ENCODE assay signal across 1 cellular context in the genomic region with DNA sequence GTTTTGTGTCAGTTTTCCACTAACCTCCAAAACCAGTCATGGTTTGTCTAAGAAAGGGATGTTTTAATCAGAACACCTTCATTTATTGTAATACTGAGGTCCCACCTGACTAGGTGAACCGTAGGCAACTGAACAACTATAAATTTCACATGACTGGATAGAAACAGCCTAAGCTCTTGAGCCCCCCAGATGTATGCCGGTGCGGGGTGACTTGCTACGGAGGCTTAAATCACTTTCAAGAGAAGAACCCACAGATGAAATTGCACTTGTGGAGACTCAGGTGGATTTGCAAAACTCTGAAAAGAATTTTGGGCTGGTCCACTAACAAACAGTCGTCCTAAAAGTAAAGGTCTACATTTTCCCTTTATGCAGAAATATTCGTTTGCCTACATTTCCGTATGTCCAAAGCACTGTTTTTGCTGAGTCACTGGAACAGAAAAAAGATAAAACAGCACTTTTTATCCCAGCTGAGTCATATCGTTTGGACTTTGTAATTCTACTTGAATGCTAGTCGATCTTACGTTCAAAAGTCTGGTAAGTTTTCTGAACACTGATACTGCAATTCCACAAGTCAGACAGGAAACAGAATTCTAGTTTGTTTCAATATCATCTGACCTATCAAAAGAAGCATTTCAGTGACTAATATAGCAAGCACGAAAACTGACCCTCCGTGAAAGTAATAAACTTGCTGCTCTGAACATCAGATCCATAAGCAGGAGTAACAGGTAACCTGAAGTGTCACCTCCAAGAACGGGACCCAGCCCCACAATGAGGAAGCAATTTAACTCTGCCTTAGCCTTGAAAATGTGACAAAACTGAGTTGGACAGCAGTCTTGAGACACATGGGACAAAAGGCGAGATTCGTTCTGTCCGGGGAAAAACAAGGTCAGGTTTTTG.
TF ChIP-seq lines count a peak whose summit lies in the region.

No MANE protein-coding gene starts in this region.

TF ChIP-seq in HCT116, 20 proteins besides CTCF, POLR2A, EP300 and RAD21 (continued from another document):
- peak; percentile 48; the same call in 1 of the 2 replicates for TF ChIP-seq CBX3 (IDR thresholded peaks at IDR 0.05; ENCODE audit: low read depth)
- TF ChIP-seq CEBPB (IDR thresholded peaks at IDR 0.05; ENCODE audit: low read depth), result peak; percentile 38; the same call in 1 of the 2 replicates
- TF ChIP-seq SIN3A (IDR thresholded peaks at IDR 0.05; ENCODE audit: low read depth), result peak; percentile 55
- no peak for TF ChIP-seq YY1 (IDR thresholded peaks at IDR 0.05; ENCODE audit: extremely low read depth, insufficient replicate concordance, low read depth, low read length)
- TF ChIP-seq, protein P1, sequence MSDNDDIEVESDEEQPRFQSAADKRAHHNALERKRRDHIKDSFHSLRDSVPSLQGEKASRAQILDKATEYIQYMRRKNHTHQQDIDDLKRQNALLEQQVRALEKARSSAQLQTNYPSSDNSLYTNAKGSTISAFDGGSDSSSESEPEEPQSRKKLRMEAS (IDR thresholded peaks at IDR 0.05), result no peak
- TF ChIP-seq, protein P2, sequence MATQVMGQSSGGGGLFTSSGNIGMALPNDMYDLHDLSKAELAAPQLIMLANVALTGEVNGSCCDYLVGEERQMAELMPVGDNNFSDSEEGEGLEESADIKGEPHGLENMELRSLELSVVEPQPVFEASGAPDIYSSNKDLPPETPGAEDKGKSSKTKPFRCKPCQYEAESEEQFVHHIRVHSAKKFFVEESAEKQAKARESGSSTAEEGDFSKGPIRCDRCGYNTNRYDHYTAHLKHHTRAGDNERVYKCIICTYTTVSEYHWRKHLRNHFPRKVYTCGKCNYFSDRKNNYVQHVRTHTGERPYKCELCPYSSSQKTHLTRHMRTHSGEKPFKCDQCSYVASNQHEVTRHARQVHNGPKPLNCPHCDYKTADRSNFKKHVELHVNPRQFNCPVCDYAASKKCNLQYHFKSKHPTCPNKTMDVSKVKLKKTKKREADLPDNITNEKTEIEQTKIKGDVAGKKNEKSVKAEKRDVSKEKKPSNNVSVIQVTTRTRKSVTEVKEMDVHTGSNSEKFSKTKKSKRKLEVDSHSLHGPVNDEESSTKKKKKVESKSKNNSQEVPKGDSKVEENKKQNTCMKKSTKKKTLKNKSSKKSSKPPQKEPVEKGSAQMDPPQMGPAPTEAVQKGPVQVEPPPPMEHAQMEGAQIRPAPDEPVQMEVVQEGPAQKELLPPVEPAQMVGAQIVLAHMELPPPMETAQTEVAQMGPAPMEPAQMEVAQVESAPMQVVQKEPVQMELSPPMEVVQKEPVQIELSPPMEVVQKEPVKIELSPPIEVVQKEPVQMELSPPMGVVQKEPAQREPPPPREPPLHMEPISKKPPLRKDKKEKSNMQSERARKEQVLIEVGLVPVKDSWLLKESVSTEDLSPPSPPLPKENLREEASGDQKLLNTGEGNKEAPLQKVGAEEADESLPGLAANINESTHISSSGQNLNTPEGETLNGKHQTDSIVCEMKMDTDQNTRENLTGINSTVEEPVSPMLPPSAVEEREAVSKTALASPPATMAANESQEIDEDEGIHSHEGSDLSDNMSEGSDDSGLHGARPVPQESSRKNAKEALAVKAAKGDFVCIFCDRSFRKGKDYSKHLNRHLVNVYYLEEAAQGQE (IDR thresholded peaks at IDR 0.05; ENCODE audit: low read depth), result no peak
- no peak for TF ChIP-seq ZFX (IDR thresholded peaks at IDR 0.05)
- TF ChIP-seq FOSL1 (IDR thresholded peaks at IDR 0.05; ENCODE audit: low read depth), result 0 out of 2 replicates have a peak, but pooled peaks have one; percentile 50
- TF ChIP-seq JUND (IDR thresholded peaks at IDR 0.05), result peak; percentile 33; the same call in 1 of the 2 replicates
- no peak for TF ChIP-seq ELF1 (IDR thresholded peaks at IDR 0.05; ENCODE audit: borderline replicate concordance, low read depth)
